8 cellular contexts compared by ENCODE assay signal in the genomic region with DNA sequence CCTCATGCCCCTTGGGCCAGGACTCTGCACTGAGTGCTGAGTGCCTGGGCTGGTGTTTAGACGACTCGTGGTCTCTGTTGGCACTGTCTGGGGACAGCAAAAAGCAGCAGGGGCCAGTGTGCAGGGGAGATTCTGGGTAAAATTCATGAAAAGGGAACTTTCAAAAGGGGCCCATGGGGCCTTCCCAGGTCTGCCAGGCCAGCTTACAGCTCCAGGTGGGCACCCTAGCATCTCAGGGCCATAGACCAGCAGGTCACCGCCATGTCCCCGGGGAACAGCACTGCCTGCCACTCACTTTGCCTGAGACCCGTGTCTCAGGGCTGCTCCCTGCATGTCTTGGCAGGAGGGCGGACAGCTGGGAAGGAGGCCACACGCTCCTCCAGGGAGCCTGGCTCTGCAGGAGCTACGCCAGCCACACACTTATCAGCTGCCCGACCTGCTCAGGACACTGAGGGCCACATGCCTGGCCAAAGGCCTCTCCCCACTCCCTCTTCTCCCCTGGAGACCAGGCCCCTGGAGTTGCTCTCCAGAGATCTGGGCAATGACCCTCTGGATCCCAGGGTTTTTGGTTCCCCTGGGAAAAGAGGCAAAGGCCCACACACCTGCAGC. TPM values are rescaled to one million over a fixed set of nuclear protein-coding genes. Genes with fewer than 3 reads are reported as not detected.
DNase-seq lines count a peak whose midpoint lies in the region; ATAC-seq and TF ChIP-seq lines count a peak whose summit lies in the region.

No MANE protein-coding gene starts in this region.

- H3K27ac ChIP-seq in lower lobe of right lung (peak overlapping the region; percentile 91), upper lobe of left lung (peak overlapping the region; percentile 85 to 92 (median 88))

- no peaks in the 10 kb centered on the region for H3K27me3 Mint-ChIP-seq in activated naive CD4-positive, alpha-beta T cell treated with anti-CD3 and anti-CD28 coated beads, Interleukin-2, amount 10 ng/mL, durations not matched to agents 7 days and 5 days
- H3K27me3 Mint-ChIP-seq in activated naive CD8-positive, alpha-beta T cell treated with anti-CD3 and anti-CD28 coated beads, Interleukin-2, amount 50 U/mL, for 24 hours, result no peaks in the 10 kb centered on the region

- H3K4me3 Mint-ChIP-seq in activated naive CD4-positive, alpha-beta T cell treated with anti-CD3 and anti-CD28 coated beads, Interleukin-2, amount 10 ng/mL, durations not matched to agents 7 days and 5 days, result peak overlapping the region; percentile 78
- H3K4me3 Mint-ChIP-seq in activated naive CD8-positive, alpha-beta T cell treated with anti-CD3 and anti-CD28 coated beads, Interleukin-2, amount 50 U/mL, for 24 hours, result peak overlapping the region; percentile 89

- H3K4me3 ChIP-seq in lower lobe of right lung (peak overlapping the region; percentile 50), upper lobe of left lung (peak overlapping the region in 3 of 4 donors; percentile 12 to 41 (median 35))

- H3K36me3 ChIP-seq in lower lobe of right lung (no peaks in the 10 kb centered on the region), upper lobe of left lung (no peaks in the 10 kb centered on the region)

- WGBS in upper lobe of left lung, 2 donors, result 38 to 67% methylated on average over 3 to 9 of the region's 9 CpGs

- H3K4me1 ChIP-seq in lower lobe of right lung (peaks cover 64% of the 10 kb centered on the region), upper lobe of left lung (peaks cover 42 to 74% (median 54%) of the 10 kb centered on the region in 4 donors)

- CTCF ChIA-PET in activated naive CD4-positive, alpha-beta T cell treated with anti-CD3 and anti-CD28 coated beads, Interleukin-2, amount 10 ng/mL, durations not matched to agents 7 days and 5 days (lab: Charles Lee), result interaction anchor here (0.7 to 2.1 kb wide), 5 partner anchors 9 to 76 kb away, joined by 3 to 5 read pairs (median 5); a partner anchor contains a TSS

- H3K27ac Mint-ChIP-seq in activated naive CD4-positive, alpha-beta T cell treated with anti-CD3 and anti-CD28 coated beads, Interleukin-2, amount 10 ng/mL, durations not matched to agents 7 days and 5 days, result peak overlapping the region; percentile 95
- H3K27ac Mint-ChIP-seq in activated naive CD8-positive, alpha-beta T cell treated with anti-CD3 and anti-CD28 coated beads, Interleukin-2, amount 50 U/mL, for 24 hours, result peak overlapping the region; percentile 94

- peaks cover 49% of the 10 kb centered on the region for H3K4me1 Mint-ChIP-seq in activated naive CD4-positive, alpha-beta T cell treated with anti-CD3 and anti-CD28 coated beads, Interleukin-2, amount 10 ng/mL, durations not matched to agents 7 days and 5 days
- peaks cover 27% of the 10 kb centered on the region for H3K4me1 Mint-ChIP-seq in activated naive CD8-positive, alpha-beta T cell treated with anti-CD3 and anti-CD28 coated beads, Interleukin-2, amount 50 U/mL, for 24 hours

- intact Hi-C loops in lower lobe of right lung (cut with DNase I), result no loop called here

- H3K27me3 ChIP-seq in lower lobe of right lung (ENCODE audit: low read depth), result no peaks in the 10 kb centered on the region
- H3K27me3 ChIP-seq in upper lobe of left lung, result no peaks in the 10 kb centered on the region

- TF ChIP-seq CTCF in lower lobe of right lung (IDR thresholded peaks at IDR 0.05), result no peak
- TF ChIP-seq CTCF in upper lobe of left lung (IDR thresholded peaks at IDR 0.05), result no peak

- H3K9me3 Mint-ChIP-seq in activated naive CD4-positive, alpha-beta T cell treated with anti-CD3 and anti-CD28 coated beads, Interleukin-2, amount 10 ng/mL, durations not matched to agents 7 days and 5 days, result no peaks in the 10 kb centered on the region
- H3K9me3 Mint-ChIP-seq in activated naive CD8-positive, alpha-beta T cell treated with anti-CD3 and anti-CD28 coated beads, Interleukin-2, amount 50 U/mL, for 24 hours, result no peaks in the 10 kb centered on the region

- no peak for TF ChIP-seq POLR2A in upper lobe of left lung (IDR thresholded peaks at IDR 0.05)

- no peaks in the 10 kb centered on the region for H3K36me3 Mint-ChIP-seq in activated naive CD4-positive, alpha-beta T cell treated with anti-CD3 and anti-CD28 coated beads, Interleukin-2, amount 10 ng/mL, durations not matched to agents 7 days and 5 days
- no peaks in the 10 kb centered on the region for H3K36me3 Mint-ChIP-seq in activated naive CD8-positive, alpha-beta T cell treated with anti-CD3 and anti-CD28 coated beads, Interleukin-2, amount 50 U/mL, for 24 hours (ENCODE audit: low read depth)

- no peak for ATAC-seq in activated naive CD8-positive, alpha-beta T cell treated with anti-CD3 and anti-CD28 coated beads, Interleukin-2, amount 50 U/mL, for 24 hours
- ATAC-seq in lower lobe of right lung (peak; percentile 14 to 22), upper lobe of left lung (ENCODE audit: low FRiP score in 2 of 2) (peak; percentile 2 to 3)

- DNase-seq in activated naive CD4-positive, alpha-beta T cell treated with anti-CD3 and anti-CD28 coated beads, Interleukin-2, amount 10 ng/mL, durations not matched to agents 7 days and 5 days, result no peak
- no peak for DNase-seq in activated naive CD4-positive, alpha-beta T cell treated with Interleukin-2 at 50 U/mL for 16 hours
- no peak for DNase-seq in activated naive CD8-positive, alpha-beta T cell treated with anti-CD3 and anti-CD28 coated beads, Interleukin-2, amount 50 U/mL, for 24 hours
- DNase-seq in lower lobe of right lung, result no peak
- DNase-seq in upper lobe of left lung, result peak in 1 of 2 donors; percentile 58
- no peak for DNase-seq in effector CD4-positive, alpha-beta T cell
- no peak for DNase-seq in superior temporal gyrus (ENCODE audit: extremely low spot score)
- DNase-seq in HuH-7.5 (ENCODE audit: low spot score), result no peak

- no peaks in the 10 kb centered on the region for H3K9me3 ChIP-seq in lower lobe of right lung
- H3K9me3 ChIP-seq in upper lobe of left lung, result no peaks in the 10 kb centered on the region

- no peak for TF ChIP-seq EP300 in upper lobe of left lung (IDR thresholded peaks at IDR 0.05)

RNA-seq across cellular contexts. Expression of a gene that starts 8.8 kb away (rescaled TPM):
- total RNA-seq in lower lobe of right lung (302 TPM), upper lobe of left lung (100 to 1,000 TPM; 191 to 805 (median 577) TPM)

RNA-seq across cellular contexts. Expression of a gene that starts 41.2 kb away (rescaled TPM):
- total RNA-seq in lower lobe of right lung (85.1 TPM), upper lobe of left lung (100 to 1,000 TPM in 3 of 6 donors, 10 to 100 TPM in 3; 53.5 to 183 (median 106) TPM)

RNA-seq across cellular contexts. Expression of a gene that starts 55.1 kb away (rescaled TPM):
- total RNA-seq in lower lobe of right lung, result 71.5 TPM
- 100 to 1,000 TPM in 4 of 6 donors, 10 to 100 TPM in 2; 55.2 to 147 (median 108) TPM for total RNA-seq in upper lobe of left lung

RNA-seq across cellular contexts. Expression of a gene that starts 55.2 kb away (rescaled TPM):
- total RNA-seq in lower lobe of right lung, result 35.1 TPM
- 100 to 1,000 TPM in 1 of 6 donors, 10 to 100 TPM in 5; 25.0 to 101 (median 37.5) TPM for total RNA-seq in upper lobe of left lung
